ENCODE assay signal across 23 cellular contexts in the genomic region with DNA sequence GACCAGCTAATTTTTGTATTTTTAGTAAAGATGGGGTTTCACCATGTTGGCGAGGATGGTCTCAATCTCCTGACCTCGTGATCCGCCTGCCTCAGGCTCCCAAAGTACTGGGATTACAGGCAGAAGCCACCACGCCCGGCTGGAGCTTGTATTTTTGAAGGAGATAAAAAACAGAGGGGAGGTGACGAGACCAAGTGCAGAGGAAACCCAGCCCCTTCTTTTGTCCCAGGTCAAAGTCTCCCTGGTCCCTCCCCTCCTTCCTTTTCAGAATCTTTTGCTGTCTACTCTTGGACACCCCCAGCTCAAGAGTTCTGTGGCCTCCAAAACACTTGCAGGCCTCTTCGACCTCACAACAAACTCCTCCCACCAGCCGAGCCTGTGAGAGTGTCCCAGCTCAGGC. TPM values are rescaled to one million over a fixed set of nuclear protein-coding genes. Genes with fewer than 3 reads are reported as not detected.
DNase-seq lines count a peak whose midpoint lies in the region; ATAC-seq and TF ChIP-seq lines count a peak whose summit lies in the region.
"Had no signal": no experiment of that assay in that cellular context is flagged by ENCODE, and none has a peak within 500 bp of the region (broad histone marks: within the 10 kb centered on the region; RNA-seq: fewer than 3 reads in every experiment).

No MANE protein-coding gene starts in this region.

- no peaks in the 10 kb centered on the region for H3K9me3 Mint-ChIP-seq in HFFc6
- no peaks in the 10 kb centered on the region for H3K9me3 Mint-ChIP-seq in activated CD4-positive, alpha-beta memory T cell treated with anti-CD3 and anti-CD28 coated beads for 36 hours
- H3K9me3 Mint-ChIP-seq: activated B cell treated with CpG ODN at 0.5 μM for 24 hours; activated naive CD4-positive, alpha-beta T cell treated with anti-CD3 and anti-CD28 coated beads for 36 hours; activated T-cell treated with anti-CD3 and anti-CD28 coated beads, Interleukin-2, amount 50 U/mL, for 4 hours; CD8-positive, alpha-beta T cell; T-helper 1 cell treated with Interleukin-12 subunit alpha and Interleukin-12 subunit beta and Interleukin-4 antibody, amounts not matched to agents 30 μg/mL and 1 μg/mL, for 36 hours had no signal

- no peak overlapping the region for H3K4me3 ChIP-seq in ascending aorta
- no peak overlapping the region for H3K4me3 ChIP-seq in mesodermal cell (ENCODE audit: extremely low read depth, insufficient read depth, low read length, poor library complexity, severe bottlenecking)
- no peak overlapping the region for H3K4me3 ChIP-seq in tibial artery
- H3K4me3 ChIP-seq: SJSA1 had no signal

- H3K9me3 ChIP-seq in ascending aorta (no peaks in the 10 kb centered on the region), mesodermal cell (ENCODE audit: control insufficient read depth, low read length) (no peaks in the 10 kb centered on the region), tibial artery (no peaks in the 10 kb centered on the region)
- H3K9me3 ChIP-seq: SJSA1 had no signal

- DNase-seq in HFFc6 (no peak), ascending aorta (ENCODE audit: low spot score in 2 of 2) (no peak), tibial artery (no peak), NCI-H2107 treated with DMSO at 0.1 percent for 48 hours (lab: John Stamatoyannopoulos, UW; ENCODE audit: unreplicated experiment) (no peak), NCI-H1694 (lab: John Stamatoyannopoulos, UW) (no peak)
- no peak for DNase-seq in activated CD4-positive, alpha-beta memory T cell treated with anti-CD3 and anti-CD28 coated beads for 36 hours
- DNase-seq: activated B cell treated with CpG ODN at 0.5 μM for 24 hours; activated CD8-positive, alpha-beta T cell treated with anti-CD3 and anti-CD28 coated beads, Interleukin-2, amount 10 ng/mL, durations not matched to agents 7 days and 5 days; activated naive CD4-positive, alpha-beta T cell treated with anti-CD3 and anti-CD28 coated beads for 36 hours; activated T-cell treated with anti-CD3 and anti-CD28 coated beads, Interleukin-2, amount 50 U/mL, for 4 hours; CD8-positive, alpha-beta T cell; central memory CD4-positive, alpha-beta T cell; DMS79; left cardiac atrium; MM.1S; NCI-H1436 treated with DMSO at 0.1 percent for 48 hours; NCI-H82; nucleus accumbens; PC-3 had no signal

- H3K27ac ChIP-seq in ascending aorta = peak overlapping the region; percentile 71 to 95
- peak overlapping the region; percentile 53 for H3K27ac ChIP-seq in mesodermal cell (ENCODE audit: low read depth, low read length, severe bottlenecking)
- H3K27ac ChIP-seq in tibial artery = peak overlapping the region; percentile 59 to 73
- H3K27ac ChIP-seq: SJSA1 had no signal

- peaks cover 36% of the 10 kb centered on the region for H3K4me1 Mint-ChIP-seq in HFFc6 (ENCODE audit: low read depth)
- no peaks in the 10 kb centered on the region for H3K4me1 Mint-ChIP-seq in activated CD4-positive, alpha-beta memory T cell treated with anti-CD3 and anti-CD28 coated beads for 36 hours (ENCODE audit: low read depth)
- H3K4me1 Mint-ChIP-seq: activated B cell treated with CpG ODN at 0.5 μM for 24 hours had no signal

- peaks cover 4 to 13% of the 10 kb centered on the region in 2 donors for H3K36me3 ChIP-seq in ascending aorta
- H3K36me3 ChIP-seq in mesodermal cell (ENCODE audit: control insufficient read depth, insufficient read depth, low read length) = peaks cover 20% of the 10 kb centered on the region
- peaks cover 6 to 27% (median 18%) of the 10 kb centered on the region in 3 donors for H3K36me3 ChIP-seq in tibial artery

- WGBS in mesodermal cell (ENCODE audit: insufficient coverage in 2 of 2), 2 experiments = 92 to 95% methylated on average over 5 to 6 of the region's 8 CpGs

- POLR2A ChIA-PET in activated CD4-positive, alpha-beta memory T cell treated with anti-CD3 and anti-CD28 coated beads for 36 hours (lab: Charles Lee) = interaction anchor here (1.2 kb wide), 1 partner anchor 12 kb away, joined by 3 read pairs; no protein-coding TSS in a partner anchor

- CTCF ChIA-PET in activated CD4-positive, alpha-beta memory T cell treated with anti-CD3 and anti-CD28 coated beads for 36 hours (lab: Charles Lee) = interaction anchor here (0.6 to 1.8 kb wide), 2 partner anchors 171 to 233 kb away, joined by 3 to 6 read pairs; no protein-coding TSS in a partner anchor

- H3K4me3 Mint-ChIP-seq in HFFc6 = no peak overlapping the region
- no peak overlapping the region for H3K4me3 Mint-ChIP-seq in activated CD4-positive, alpha-beta memory T cell treated with anti-CD3 and anti-CD28 coated beads for 36 hours
- H3K4me3 Mint-ChIP-seq: activated B cell treated with CpG ODN at 0.5 μM for 24 hours; activated CD8-positive, alpha-beta T cell treated with anti-CD3 and anti-CD28 coated beads, Interleukin-2, amount 10 ng/mL, durations not matched to agents 7 days and 5 days; activated naive CD4-positive, alpha-beta T cell treated with anti-CD3 and anti-CD28 coated beads for 36 hours; activated T-cell treated with anti-CD3 and anti-CD28 coated beads, Interleukin-2, amount 50 U/mL, for 4 hours; CD8-positive, alpha-beta T cell; T-helper 1 cell treated with Interleukin-12 subunit alpha and Interleukin-12 subunit beta and Interleukin-4 antibody, amounts not matched to agents 30 μg/mL and 1 μg/mL, for 36 hours had no signal

- H3K27me3 Mint-ChIP-seq in HFFc6 (ENCODE audit: insufficient read depth) = peaks cover 18% of the 10 kb centered on the region
- no peaks in the 10 kb centered on the region for H3K27me3 Mint-ChIP-seq in activated CD4-positive, alpha-beta memory T cell treated with anti-CD3 and anti-CD28 coated beads for 36 hours
- H3K27me3 Mint-ChIP-seq: activated B cell treated with CpG ODN at 0.5 μM for 24 hours had no signal

- peaks cover 13% of the 10 kb centered on the region for H3K36me3 Mint-ChIP-seq in HFFc6 (ENCODE audit: low read depth)
- H3K36me3 Mint-ChIP-seq in activated CD4-positive, alpha-beta memory T cell treated with anti-CD3 and anti-CD28 coated beads for 36 hours = no peaks in the 10 kb centered on the region
- H3K36me3 Mint-ChIP-seq: CD8-positive, alpha-beta T cell had no signal

- no peaks in the 10 kb centered on the region for H3K27me3 ChIP-seq in ascending aorta
- H3K27me3 ChIP-seq in tibial artery = no peaks in the 10 kb centered on the region
- H3K27me3 ChIP-seq: SJSA1 had no signal

- ATAC-seq in GM19452 (IDR thresholded peaks at IDR 0.05; ENCODE audit: unreplicated experiment) = no peak
- ATAC-seq: activated CD8-positive, alpha-beta T cell treated with anti-CD3 and anti-CD28 coated beads, Interleukin-2, amount 10 ng/mL, durations not matched to agents 7 days and 5 days; activated T-cell treated with anti-CD3 and anti-CD28 coated beads, Interleukin-2, amount 50 U/mL, for 4 hours; CD8-positive, alpha-beta T cell; PC-3 had no signal

- intact Hi-C loops in ascending aorta (cut with DNase I) (loop anchor here (2.0 kb wide), 1 partner anchor 20 kb away; no protein-coding TSS in a partner anchor), tibial artery (cut with DNase I; ENCODE audit: low total_unique reads) (no loop called here)
- intact Hi-C loops in activated CD4-positive, alpha-beta memory T cell treated with anti-CD3 and anti-CD28 coated beads for 36 hours (cut with micrococcal nuclease) = no loop called here

- TF ChIP-seq CTCF in HFFc6 (IDR thresholded peaks at IDR 0.05) (no peak), ascending aorta (IDR thresholded peaks at IDR 0.05) (no peak), tibial artery (IDR thresholded peaks at IDR 0.05) (no peak)

- peak overlapping the region; percentile 79 for H3K27ac Mint-ChIP-seq in HFFc6
- no peak overlapping the region for H3K27ac Mint-ChIP-seq in activated CD4-positive, alpha-beta memory T cell treated with anti-CD3 and anti-CD28 coated beads for 36 hours
- H3K27ac Mint-ChIP-seq: activated B cell treated with CpG ODN at 0.5 μM for 24 hours; activated CD8-positive, alpha-beta T cell treated with anti-CD3 and anti-CD28 coated beads, Interleukin-2, amount 10 ng/mL, durations not matched to agents 7 days and 5 days; activated naive CD4-positive, alpha-beta T cell treated with anti-CD3 and anti-CD28 coated beads for 36 hours; CD8-positive, alpha-beta T cell; T-helper 1 cell treated with Interleukin-12 subunit alpha and Interleukin-12 subunit beta and Interleukin-4 antibody, amounts not matched to agents 30 μg/mL and 1 μg/mL, for 36 hours had no signal

- H3K4me1 ChIP-seq in ascending aorta = peaks cover 3 to 15% of the 10 kb centered on the region in 2 donors
- peaks cover 17% of the 10 kb centered on the region for H3K4me1 ChIP-seq in mesodermal cell (ENCODE audit: control insufficient read depth, insufficient read depth, low read length, poor library complexity, severe bottlenecking)
- peaks cover 0 to 28% (median 19%) of the 10 kb centered on the region in 4 donors for H3K4me1 ChIP-seq in tibial artery

RNA-seq across cellular contexts. Expression of gene TMEM184B, which starts 12.2 kb away (rescaled TPM):
- 100 to 1,000 TPM; 104 to 125 (median 111) TPM for total RNA-seq in HFFc6 (2021; fragmentation: NEBNext Ultra II Directional; extraction: Animal tissue kit (Norgen Biotek cat#: 25700))
- 118 TPM for total RNA-seq in ascending aorta
- 68.7 TPM for polyA plus RNA-seq in mesodermal cell (2013, experiment 1 of 2)
- 53.5 TPM for polyA plus RNA-seq in mesodermal cell (2013, experiment 2 of 2)
- total RNA-seq in activated CD4-positive, alpha-beta memory T cell treated with anti-CD3 and anti-CD28 coated beads for 36 hours = 10 to 100 TPM; 24.4 to 26.6 TPM

RNA-seq across cellular contexts. Expression of gene CSNK1E, which starts 32.2 kb away (rescaled TPM):
- total RNA-seq in HFFc6 (2021; fragmentation: NEBNext Ultra II Directional; extraction: Animal tissue kit (Norgen Biotek cat#: 25700)) = 100 to 1,000 TPM; 166 to 184 (median 172) TPM
- 185 TPM for total RNA-seq in ascending aorta
- 129 TPM for polyA plus RNA-seq in mesodermal cell (2013, experiment 1 of 2)
- 114 TPM for polyA plus RNA-seq in mesodermal cell (2013, experiment 2 of 2)
- total RNA-seq in activated CD4-positive, alpha-beta memory T cell treated with anti-CD3 and anti-CD28 coated beads for 36 hours = 100 to 1,000 TPM; 104 to 105 TPM
